Comparison of ENCODE assay signal across 28 cellular contexts in genomic region chr18:3784949-3785348, GRCh38.
"Had no signal": no experiment of that assay in that cellular context is flagged by ENCODE, and none has a peak within 500 bp of the region (broad histone marks: within the 10 kb centered on the region; RNA-seq: fewer than 3 reads in every experiment).

No MANE protein-coding gene starts in this region.

- H3K4me3 ChIP-seq: coronary artery, esophagus squamous epithelium, gastrocnemius medialis, heart right ventricle, left lung, lower lobe of right lung, mucosa of descending colon had no signal

- H3K36me3 ChIP-seq: esophagus squamous epithelium, gastrocnemius medialis, heart right ventricle, left lung, lower lobe of right lung had no signal

- ATAC-seq: effector memory CD8-positive, alpha-beta T cell; esophagus mucosa; gastrocnemius medialis; heart right ventricle; left cardiac atrium; left lung; left ventricle myocardium superior; lower lobe of right lung; mucosa of descending colon; naive thymus-derived CD8-positive, alpha-beta T cell had no signal

- H3K9me3 Mint-ChIP-seq: effector memory CD8-positive, alpha-beta T cell; endodermal cell had no signal

- FAIRE-seq: endometrium, islet of Langerhans, keratinocyte had no signal

- DNase-seq: dermis blood vessel endothelial cell; effector CD8-positive, alpha-beta T cell; effector memory CD8-positive, alpha-beta T cell; endodermal cell; erythroblast; esophagus squamous epithelium; foreskin fibroblast; foreskin melanocyte; gastrocnemius medialis; glutamatergic neuron; head of caudate nucleus; heart right ventricle; hippocampal formation; left cardiac atrium; left lung; left ventricle myocardium superior; lower lobe of right lung; mesenchymal stem cell; mucosa of descending colon; naive B cell; naive thymus-derived CD8-positive, alpha-beta T cell had no signal

- H3K27ac ChIP-seq: coronary artery, epithelial cell of prostate, esophagus squamous epithelium, gastrocnemius medialis, heart right ventricle, left lung, lower lobe of right lung had no signal

- H3K27ac Mint-ChIP-seq: effector memory CD8-positive, alpha-beta T cell; endodermal cell; mesothelial cell of epicardium; naive B cell; naive thymus-derived CD8-positive, alpha-beta T cell had no signal

- H3K4me3 Mint-ChIP-seq: effector memory CD8-positive, alpha-beta T cell; endodermal cell; mesothelial cell of epicardium; naive B cell; naive thymus-derived CD8-positive, alpha-beta T cell had no signal

- H3K4me1 ChIP-seq: gastrocnemius medialis, heart right ventricle, left lung, lower lobe of right lung had no signal

- H3K36me3 Mint-ChIP-seq: naive B cell; naive thymus-derived CD8-positive, alpha-beta T cell had no signal

- H3K27me3 ChIP-seq: esophagus squamous epithelium, gastrocnemius medialis, heart right ventricle, left lung had no signal

- H3K4me1 Mint-ChIP-seq: endodermal cell; naive B cell; naive thymus-derived CD8-positive, alpha-beta T cell had no signal

- H3K9me3 ChIP-seq: esophagus squamous epithelium, gastrocnemius medialis, left lung, lower lobe of right lung, mucosa of descending colon had no signal
